ENCODE assay signal across 2 cellular contexts in genomic region chr3:183285828-183286457, GRCh38.
TF ChIP-seq lines count a peak whose summit lies in the region.

No MANE protein-coding gene starts in this region.

TF ChIP-seq in HCT116, 20 proteins besides CTCF, POLR2A, EP300 and RAD21:
- TF ChIP-seq SP1 (IDR thresholded peaks at IDR 0.05; ENCODE audit: low read depth) = peak; percentile 81
- peak; percentile 34 for TF ChIP-seq YY1 (IDR thresholded peaks at IDR 0.05; ENCODE audit: extremely low read depth, insufficient replicate concordance, low read depth, low read length)
- TF ChIP-seq FOSL1 (IDR thresholded peaks at IDR 0.05; ENCODE audit: low read depth) = peak; percentile 84
- TF ChIP-seq ZBTB33 (IDR thresholded peaks at IDR 0.05; ENCODE audit: extremely low read depth, insufficient replicate concordance, low read length) = no peak
- TF ChIP-seq EGR1 (IDR thresholded peaks at IDR 0.05; ENCODE audit: low read depth) = no peak
- TF ChIP-seq CEBPB (IDR thresholded peaks at IDR 0.05; ENCODE audit: low read depth) = no peak; the same call in 1 of the 2 replicates
- TF ChIP-seq ZFX (IDR thresholded peaks at IDR 0.05) = no peak
- TF ChIP-seq SIN3A (IDR thresholded peaks at IDR 0.05; ENCODE audit: low read depth) = peak; percentile 81
- no peak for TF ChIP-seq TCF7L2 (IDR thresholded peaks at IDR 0.05; ENCODE audit: borderline replicate concordance, extremely low read depth, insufficient read depth, insufficient read length)
- TF ChIP-seq CBX3 (IDR thresholded peaks at IDR 0.05; ENCODE audit: low read depth) = peak; percentile 81
- TF ChIP-seq SRF (IDR thresholded peaks at IDR 0.05; ENCODE audit: low read depth) = peak; percentile 60; the same call in 1 of the 2 replicates
- TF ChIP-seq ZNF274 (IDR thresholded peaks at IDR 0.05; ENCODE audit: low read depth, low read length) = no peak
- TF ChIP-seq REST (IDR thresholded peaks at IDR 0.05; ENCODE audit: low read depth) = no peak
- TF ChIP-seq EZH2 (IDR thresholded peaks at IDR 0.05) = no peak
- TF ChIP-seq POLR2AphosphoS5 (IDR thresholded peaks at IDR 0.05; ENCODE audit: low read depth, low read length) = peak; percentile 74
- TF ChIP-seq MAX (IDR thresholded peaks at IDR 0.05) = no peak
- no peak for TF ChIP-seq ATF3 (IDR thresholded peaks at IDR 0.05)
- peak; percentile 86 for TF ChIP-seq JUND (IDR thresholded peaks at IDR 0.05)
- peak; percentile 47; the same call in 1 of the 2 replicates for TF ChIP-seq ELF1 (IDR thresholded peaks at IDR 0.05; ENCODE audit: borderline replicate concordance, low read depth)
- TF ChIP-seq EZH2phosphoT487 (IDR thresholded peaks at IDR 0.05; ENCODE audit: borderline replicate concordance) = no peak
TF ChIP-seq in HCT116: peak in this region for 9.

TF ChIP-seq in GM12878, 131 proteins besides CTCF, POLR2A, EP300 and RAD21 (continues in another document):
- no peak for TF ChIP-seq E2F8 (IDR thresholded peaks at IDR 0.05; ENCODE audit: low read depth, partially characterized antibody)
- no peak for TF ChIP-seq CHD4 (IDR thresholded peaks at IDR 0.05)
- 0 out of 2 replicates have a peak, but pooled peaks have one; percentile 54 for TF ChIP-seq MXI1 (IDR thresholded peaks at IDR 0.05; ENCODE audit: low read depth, low read length)
- no peak for TF ChIP-seq CBX5 (IDR thresholded peaks at IDR 0.05; ENCODE audit: low read depth)
- TF ChIP-seq SMAD5 (IDR thresholded peaks at IDR 0.05; ENCODE audit: low read depth) = no peak
- TF ChIP-seq BHLHE40 (IDR thresholded peaks at IDR 0.05; ENCODE audit: borderline replicate concordance in 1 of 2, low read depth in 2 of 2, low read length in 1 of 2) = peak; percentile 51 to 68; a peak in 2 of 4 replicates
- no peak for TF ChIP-seq FOXK2 (IDR thresholded peaks at IDR 0.05)
- no peak for TF ChIP-seq EGR1 (IDR thresholded peaks at IDR 0.05; ENCODE audit: borderline replicate concordance in 1 of 2, low read depth in 2 of 2, low read length in 2 of 2)
- TF ChIP-seq ESRRA (IDR thresholded peaks at IDR 0.05; ENCODE audit: low read length) = no peak
- TF ChIP-seq MAX (IDR thresholded peaks at IDR 0.05; ENCODE audit: low read depth, low read length) = no peak
- TF ChIP-seq IKZF2 (IDR thresholded peaks at IDR 0.05) = peak; percentile 75 to 86
- TF ChIP-seq MEF2A (IDR thresholded peaks at IDR 0.05; ENCODE audit: insufficient read depth, low read depth, low read length) = no peak
- no peak for TF ChIP-seq RBBP5 (conservative IDR thresholded peaks at IDR 0.05)
- no peak for TF ChIP-seq BMI1 (IDR thresholded peaks at IDR 0.05; ENCODE audit: borderline replicate concordance)
- peak; percentile 52 for TF ChIP-seq PKNOX1 (IDR thresholded peaks at IDR 0.05)
- no peak for TF ChIP-seq PRDM15 (CRISPR knock-in tag; IDR thresholded peaks at IDR 0.05)
- TF ChIP-seq SRF (IDR thresholded peaks at IDR 0.05; ENCODE audit: low read depth in 2 of 2, low read length in 2 of 2) = no peak
- TF ChIP-seq REST (IDR thresholded peaks at IDR 0.05; ENCODE audit: low read depth, low read length) = no peak
- TF ChIP-seq STAT1 (conservative IDR thresholded peaks at IDR 0.05) = no peak
- no peak for TF ChIP-seq EZH2 (IDR thresholded peaks at IDR 0.05; ENCODE audit: borderline replicate concordance, control insufficient read depth, low read depth, low read length)
- peak; percentile 86; the same call in 1 of the 2 replicates for TF ChIP-seq NBN (IDR thresholded peaks at IDR 0.05)
- TF ChIP-seq CBFB (IDR thresholded peaks at IDR 0.05; ENCODE audit: low read depth) = no peak
- TF ChIP-seq BACH1 (IDR thresholded peaks at IDR 0.05; ENCODE audit: borderline replicate concordance) = peak; percentile 87; the same call in 1 of the 2 replicates
- TF ChIP-seq CEBPB (IDR thresholded peaks at IDR 0.05; ENCODE audit: borderline replicate concordance in 1 of 2, low read depth in 2 of 2, low read length in 2 of 2) = no peak
- no peak for TF ChIP-seq ZNF274 (IDR thresholded peaks at IDR 0.05; ENCODE audit: insufficient read depth, insufficient read length)
- TF ChIP-seq SUZ12 (IDR thresholded peaks at IDR 0.05; ENCODE audit: unreplicated experiment) = no peak
- TF ChIP-seq RELA (IDR thresholded peaks at IDR 0.05; ENCODE audit: borderline replicate concordance, partially characterized antibody) = peak; percentile 90
- TF ChIP-seq POLR2AphosphoS2 (IDR thresholded peaks at IDR 0.05; ENCODE audit: low read depth, low read length) = no peak
- no peak for TF ChIP-seq SUPT20H (IDR thresholded peaks at IDR 0.05; ENCODE audit: borderline replicate concordance, control insufficient read depth, low read depth, low read length)
- peak; percentile 36; the same call in 1 of the 2 replicates for TF ChIP-seq RUNX3 (IDR thresholded peaks at IDR 0.05; ENCODE audit: low read length)
- TF ChIP-seq ZBTB4 (CRISPR knock-in tag; IDR thresholded peaks at IDR 0.05) = no peak
- TF ChIP-seq ZSCAN29 (IDR thresholded peaks at IDR 0.05) = no peak
- TF ChIP-seq BCLAF1 (IDR thresholded peaks at IDR 0.05) = no peak
- TF ChIP-seq PAX8 (IDR thresholded peaks at IDR 0.05) = no peak
- peak; percentile 20; the same call in 1 of the 2 replicates for TF ChIP-seq RAD51 (IDR thresholded peaks at IDR 0.05)
- no peak for TF ChIP-seq BRCA1 (IDR thresholded peaks at IDR 0.05; ENCODE audit: low read depth, low read length)
- TF ChIP-seq CHD2 (IDR thresholded peaks at IDR 0.05; ENCODE audit: borderline replicate concordance, low read depth, low read length) = peak; percentile 56; the same call in 1 of the 2 replicates
